Comparison of ENCODE assay signal across 9 cellular contexts in the genomic region with DNA sequence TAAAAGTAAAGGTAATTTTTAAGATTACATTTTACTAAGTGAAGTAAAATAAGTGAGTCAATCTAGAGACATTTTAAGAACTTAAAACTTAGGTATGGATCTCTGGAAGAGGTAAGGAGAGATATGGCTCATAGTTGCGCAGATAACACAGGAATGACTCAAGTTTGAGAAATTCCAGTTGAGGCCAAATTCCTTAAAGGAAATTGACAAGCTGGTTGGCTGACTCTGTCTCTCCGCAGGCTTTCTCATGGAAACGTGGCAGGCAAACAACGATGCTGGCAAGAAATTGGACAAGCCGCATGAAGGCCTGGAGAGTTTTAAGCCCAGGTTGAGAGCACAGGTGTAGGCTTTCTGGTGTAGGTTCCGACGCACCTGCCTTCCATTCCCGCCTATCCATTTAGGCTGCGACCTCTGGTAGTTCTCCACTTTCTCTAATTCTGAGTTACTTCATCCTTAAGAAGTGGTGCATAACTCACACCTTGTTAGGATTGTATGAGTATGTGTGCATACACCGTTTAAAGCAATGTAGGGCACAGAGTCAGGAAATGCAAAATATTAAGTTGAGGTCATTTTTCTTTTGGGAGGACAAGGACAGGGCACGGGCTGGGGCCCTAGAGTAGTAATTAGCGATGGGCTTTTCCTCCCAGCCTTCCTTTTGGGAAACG. TPM values are rescaled to one million over a fixed set of nuclear protein-coding genes. Genes with fewer than 3 reads are reported as not detected.
DNase-seq lines count a peak whose midpoint lies in the region; ATAC-seq and TF ChIP-seq lines count a peak whose summit lies in the region.
"Had no signal": no experiment of that assay in that cellular context is flagged by ENCODE, and none has a peak within 500 bp of the region (broad histone marks: within the 10 kb centered on the region; RNA-seq: fewer than 3 reads in every experiment).

No MANE protein-coding gene starts in this region.

- H4K8ac ChIP-seq in H9 (replicated peaks; ENCODE audit: insufficient read length, low read depth, low read length): no peak overlapping the region

- H3K4ac ChIP-seq in H9 (ENCODE audit: low read depth, low read length): no peak overlapping the region

- H2BK15ac ChIP-seq in H9 (ENCODE audit: low read depth, low read length): no peak overlapping the region

- H3K4me2 ChIP-seq in H9 (ENCODE audit: insufficient read depth, insufficient read length, low read length) (peak overlapping the region; percentile 4), skeletal muscle satellite cell (ENCODE audit: low read length) (peak overlapping the region; percentile 89)
- H3K4me2 ChIP-seq: KMS-11 had no signal

- no peak overlapping the region for H4K91ac ChIP-seq in H9 (ENCODE audit: insufficient read length, low read depth, low read length)

- H3K4me1 ChIP-seq in H9 (ENCODE audit: insufficient read depth, low read length) (no peaks in the 10 kb centered on the region), adipocyte (ENCODE audit: control insufficient read depth, insufficient read depth, low read length) (peaks cover 10% of the 10 kb centered on the region), right atrium auricular region (peaks cover 0 to 8% of the 10 kb centered on the region in 2 donors), skeletal muscle satellite cell (ENCODE audit: control insufficient read depth, insufficient read depth, low read length) (peaks cover 22% of the 10 kb centered on the region)

- no peak overlapping the region for H3T11ph ChIP-seq in H9 (ENCODE audit: low read length)

- no peak overlapping the region for H3K9ac ChIP-seq in H9 (ENCODE audit: extremely low read depth, insufficient read length, low read length)
- H3K9ac ChIP-seq in adipocyte (ENCODE audit: low read length): peak overlapping the region; percentile 76
- peak overlapping the region; percentile 73 for H3K9ac ChIP-seq in skeletal muscle satellite cell (ENCODE audit: low read depth, low read length)
- H3K9ac ChIP-seq: KMS-11 had no signal

- no peak overlapping the region for H3K27ac ChIP-seq in H9 (ENCODE audit: insufficient read length, low read depth, low read length)
- H3K27ac ChIP-seq in right atrium auricular region: no peak overlapping the region
- H3K27ac ChIP-seq: KMS-11 had no signal

- H4K20me1 ChIP-seq in H9 (ENCODE audit: control insufficient read depth, insufficient read depth, insufficient read length): no peaks in the 10 kb centered on the region

- H2BK20ac ChIP-seq in H9 (ENCODE audit: low read depth, low read length, poor library complexity, severe bottlenecking): no peak overlapping the region

- no peak overlapping the region for H3K23ac ChIP-seq in H9 (ENCODE audit: insufficient read length, low read depth, low read length)

- H3K23me2 ChIP-seq in H9 (ENCODE audit: insufficient read length, low read depth, low read length, poor library complexity, severe bottlenecking): no peaks in the 10 kb centered on the region

- H3K27me3 ChIP-seq in H9 (ENCODE audit: insufficient read depth, low read length) (no peaks in the 10 kb centered on the region), adipocyte (replicated peaks; ENCODE audit: control insufficient read depth, insufficient read depth, low read length) (no peaks in the 10 kb centered on the region), right atrium auricular region (no peaks in the 10 kb centered on the region), skeletal muscle satellite cell (ENCODE audit: control insufficient read depth, insufficient read depth, low read length) (no peaks in the 10 kb centered on the region)

- no peak overlapping the region for H3K56ac ChIP-seq in H9 (ENCODE audit: insufficient read length, low read depth, low read length)

- peaks cover 8 to 9% of the 10 kb centered on the region in 2 experiments for H3K4me1 Mint-ChIP-seq in H9

- peak overlapping the region; percentile 78 for H3K4me3 ChIP-seq in adipocyte (ENCODE audit: low read length)
- peak overlapping the region; percentile 23 to 38 for H3K4me3 ChIP-seq in right atrium auricular region
- H3K4me3 ChIP-seq in skeletal muscle satellite cell (ENCODE audit: low read length): peak overlapping the region; percentile 67

- no peaks in the 10 kb centered on the region for H3K36me3 ChIP-seq in adipocyte (ENCODE audit: control insufficient read depth, insufficient read depth, low read length, severe bottlenecking)
- H3K36me3 ChIP-seq in right atrium auricular region: no peaks in the 10 kb centered on the region
- no peaks in the 10 kb centered on the region for H3K36me3 ChIP-seq in skeletal muscle satellite cell (ENCODE audit: insufficient read depth, low read length)

- no peak overlapping the region for H3K27ac Mint-ChIP-seq in H9

- no peak overlapping the region for H2AK5ac ChIP-seq in H9 (ENCODE audit: insufficient read length, low read length)

- no peak overlapping the region for H4K5ac ChIP-seq in H9 (ENCODE audit: insufficient read length, low read depth, low read length)

- ATAC-seq in HG02678 (IDR thresholded peaks at IDR 0.05; ENCODE audit: unreplicated experiment): no peak

- H3K79me1 ChIP-seq in H9 (ENCODE audit: insufficient read depth, low read depth, low read length, poor library complexity, severe bottlenecking): no peaks in the 10 kb centered on the region

- no peaks in the 10 kb centered on the region for H3K79me2 ChIP-seq in H9 (ENCODE audit: insufficient read depth, low read length)

- no peak overlapping the region for H2AFZ ChIP-seq in H9 (ENCODE audit: low read length)

- H3K27me3 Mint-ChIP-seq in H9 (ENCODE audit: low read depth): peaks cover 9% of the 10 kb centered on the region

- H3K14ac ChIP-seq in H9 (ENCODE audit: insufficient read depth, low read length): no peak overlapping the region

- no peaks in the 10 kb centered on the region for H3K9me3 ChIP-seq in H9 (ENCODE audit: control insufficient read depth, low read depth, low read length)
- no peaks in the 10 kb centered on the region for H3K9me3 ChIP-seq in adipocyte (ENCODE audit: control insufficient read depth, low read length)
- H3K9me3 ChIP-seq in right atrium auricular region: no peaks in the 10 kb centered on the region
- H3K9me3 ChIP-seq in skeletal muscle satellite cell (replicated peaks; ENCODE audit: low read length): no peaks in the 10 kb centered on the region

- H3K36me3 Mint-ChIP-seq in H9 (ENCODE audit: insufficient read depth in 1 of 3, low read depth in 3 of 3): no peaks in the 10 kb centered on the region

- H2BK5ac ChIP-seq in H9 (ENCODE audit: insufficient read length, low read length): no peak overlapping the region

- H3K18ac ChIP-seq in H9 (ENCODE audit: insufficient read length, low read depth, low read length): no peak overlapping the region

- H3K4me3 Mint-ChIP-seq in H9: peak overlapping the region; percentile 63 to 71; a peak in 4 of 5 replicates

- H3K9me3 Mint-ChIP-seq in H9: no peaks in the 10 kb centered on the region

- H2BK120ac ChIP-seq in H9 (ENCODE audit: low read depth, low read length, poor library complexity, severe bottlenecking): no peak overlapping the region

- no peak for DNase-seq in H9
- DNase-seq in adipocyte (ENCODE audit: low read depth): peak; percentile 66
- DNase-seq in right atrium auricular region (ENCODE audit: low spot score): no peak
- no peak for DNase-seq in NK-92 (lab: John Stamatoyannopoulos, UW; ENCODE audit: unreplicated experiment)
- no peak for DNase-seq in activated CD4-positive, alpha-beta T cell treated with anti-CD3 and anti-CD28 coated beads for 1 hour
- no peak for DNase-seq in mesenteric fat pad (ENCODE audit: low spot score)

- WGBS in H9 (ENCODE audit: extremely low coverage, insufficient read length, low lambda C conversion rate): no CpG with 5 or more reads among the region's 13 CpGs

- H2BK12ac ChIP-seq in H9 (ENCODE audit: insufficient read length, low read depth, low read length): no peak overlapping the region

- TF ChIP-seq CTCF in H9 (conservative IDR thresholded peaks at IDR 0.05) (no peak), right atrium auricular region (IDR thresholded peaks at IDR 0.05) (no peak)

RNA-seq across cellular contexts. Expression of a gene that starts 0.6 kb away (rescaled TPM):
- total RNA-seq in H9 (2021): 0.37 TPM in 1 of 2 replicates, not detected in the other
- under 1 TPM in 1 of 2 donors, not detected in 1; 0.43 TPM for total RNA-seq in right atrium auricular region
- 12.2 and 13.2 TPM in 2 replicates for total RNA-seq in skeletal muscle satellite cell (2012; rRNA removed)
- total RNA-seq in mesenteric fat pad: not detected

RNA-seq across cellular contexts. Expression of a gene that starts 57.2 kb away (rescaled TPM):
- total RNA-seq in H9 (2021) (not detected in 2 replicates), right atrium auricular region (not detected), mesenteric fat pad (2.1 TPM)
- 7.6 and 8.7 TPM in 2 replicates for total RNA-seq in skeletal muscle satellite cell (2012; rRNA removed)
